ENCODE assay signal across 20 cellular contexts in the genomic region with DNA sequence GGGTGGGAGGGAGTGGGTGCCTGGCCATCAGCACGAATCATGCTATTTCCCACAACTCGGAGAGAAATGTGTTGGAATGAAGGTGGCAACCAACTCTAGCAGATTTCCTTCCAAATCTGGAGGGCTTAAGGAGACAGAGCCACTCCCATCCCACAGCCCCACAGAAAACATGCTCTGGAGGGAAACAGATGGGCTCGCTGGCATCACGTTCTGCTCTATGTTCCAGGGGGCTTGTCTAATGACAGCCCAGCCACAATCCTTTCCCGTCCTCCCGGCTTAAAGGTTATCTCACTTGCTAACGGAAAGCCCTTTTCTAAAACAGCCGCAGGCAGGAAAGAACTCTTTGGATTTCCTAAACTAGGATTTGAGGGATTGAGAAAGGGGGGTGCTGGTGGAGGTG.
DNase-seq lines count a peak whose midpoint lies in the region; ATAC-seq and TF ChIP-seq lines count a peak whose summit lies in the region.
"Had no signal": no experiment of that assay in that cellular context is flagged by ENCODE, and none has a peak within 500 bp of the region (broad histone marks: within the 10 kb centered on the region; RNA-seq: fewer than 3 reads in every experiment).

No MANE protein-coding gene starts in this region.

- no peaks in the 10 kb centered on the region for H3K27me3 ChIP-seq in lower lobe of right lung (ENCODE audit: low read depth)
- H3K27me3 ChIP-seq: BLaER1 treated with 17β-estradiol and CSF1 and Interleukin-3, amounts not matched to agents 10 nM and 100 nM had no signal

- H3K4me1 ChIP-seq in lower lobe of right lung: no peaks in the 10 kb centered on the region
- H3K4me1 ChIP-seq: BLaER1 treated with 17β-estradiol and CSF1 and Interleukin-3, amounts not matched to agents 10 nM and 100 nM had no signal

- peaks cover 14% of the 10 kb centered on the region for H3K9me3 ChIP-seq in lower lobe of right lung

- H3K4me1 Mint-ChIP-seq in activated CD8-positive, alpha-beta T cell treated with anti-CD3 and anti-CD28 coated beads, Interleukin-2, amount 10 ng/mL, durations not matched to agents 7 days and 5 days (ENCODE audit: low read depth): no peaks in the 10 kb centered on the region
- H3K4me1 Mint-ChIP-seq in activated CD8-positive, alpha-beta T cell treated with anti-CD3 and anti-CD28 coated beads for 36 hours (ENCODE audit: low read depth): no peaks in the 10 kb centered on the region
- H3K4me1 Mint-ChIP-seq in activated T-cell treated with anti-CD3 and anti-CD28 coated beads, Interleukin-2, amount 50 U/mL, for 72 hours (ENCODE audit: low read depth): no peaks in the 10 kb centered on the region
- H3K4me1 Mint-ChIP-seq: B cell had no signal

- H3K9me3 Mint-ChIP-seq in activated CD8-positive, alpha-beta T cell treated with anti-CD3 and anti-CD28 coated beads, Interleukin-2, amount 10 ng/mL, durations not matched to agents 7 days and 5 days (ENCODE audit: insufficient read depth): peaks cover 24% of the 10 kb centered on the region
- peaks cover 25% of the 10 kb centered on the region for H3K9me3 Mint-ChIP-seq in activated CD8-positive, alpha-beta T cell treated with anti-CD3 and anti-CD28 coated beads for 36 hours
- peaks cover 11 to 14% of the 10 kb centered on the region in 2 donors for H3K9me3 Mint-ChIP-seq in activated T-cell treated with anti-CD3 and anti-CD28 coated beads, Interleukin-2, amount 50 U/mL, for 72 hours

- DNase-seq in activated CD8-positive, alpha-beta T cell treated with anti-CD3 and anti-CD28 coated beads, Interleukin-2, amount 10 ng/mL, durations not matched to agents 7 days and 5 days: peak; percentile 8
- no peak for DNase-seq in activated CD8-positive, alpha-beta T cell treated with anti-CD3 and anti-CD28 coated beads for 36 hours
- DNase-seq in NCI-H82 (lab: John Stamatoyannopoulos, UW) (peak; percentile 80), iPS-NIHi7 (ENCODE audit: extremely low spot score) (peak; percentile 4), lower lobe of right lung (no peak)
- no peak for DNase-seq in activated T-cell treated with anti-CD3 and anti-CD28 coated beads, Interleukin-2, amount 50 U/mL, for 72 hours
- DNase-seq: 8988T; CD8-positive, alpha-beta memory T cell; COR-L47; DMS 273 treated with DMSO at 0.1 percent for 48 hours; DMS53; DND-41; EL; GM23248; HCEC 1CT had no signal

- no peaks in the 10 kb centered on the region for H3K36me3 Mint-ChIP-seq in activated CD8-positive, alpha-beta T cell treated with anti-CD3 and anti-CD28 coated beads, Interleukin-2, amount 10 ng/mL, durations not matched to agents 7 days and 5 days (ENCODE audit: low read depth)
- H3K36me3 Mint-ChIP-seq in activated CD8-positive, alpha-beta T cell treated with anti-CD3 and anti-CD28 coated beads for 36 hours (ENCODE audit: low read depth): peaks cover 4% of the 10 kb centered on the region
- H3K36me3 Mint-ChIP-seq in activated T-cell treated with anti-CD3 and anti-CD28 coated beads, Interleukin-2, amount 50 U/mL, for 72 hours (ENCODE audit: insufficient read depth in 2 of 2): peaks cover 14 to 19% of the 10 kb centered on the region in 2 donors

- no peaks in the 10 kb centered on the region for H3K36me3 ChIP-seq in lower lobe of right lung
- H3K36me3 ChIP-seq: BLaER1 treated with 17β-estradiol and CSF1 and Interleukin-3, amounts not matched to agents 10 nM and 100 nM had no signal

- POLR2A ChIA-PET in activated CD8-positive, alpha-beta T cell treated with anti-CD3 and anti-CD28 coated beads, Interleukin-2, amount 10 ng/mL, durations not matched to agents 7 days and 5 days (lab: Charles Lee): no interaction called here
- POLR2A ChIA-PET in activated CD8-positive, alpha-beta T cell treated with anti-CD3 and anti-CD28 coated beads for 36 hours (lab: Charles Lee): no interaction called here

- no peak for TF ChIP-seq CTCF in activated CD8-positive, alpha-beta T cell treated with anti-CD3 and anti-CD28 coated beads for 36 hours (IDR thresholded peaks at IDR 0.05)
- no peak for TF ChIP-seq CTCF in lower lobe of right lung (IDR thresholded peaks at IDR 0.05)

- H3K4me3 Mint-ChIP-seq in activated CD8-positive, alpha-beta T cell treated with anti-CD3 and anti-CD28 coated beads, Interleukin-2, amount 10 ng/mL, durations not matched to agents 7 days and 5 days: no peak overlapping the region
- H3K4me3 Mint-ChIP-seq in activated CD8-positive, alpha-beta T cell treated with anti-CD3 and anti-CD28 coated beads for 36 hours: no peak overlapping the region
- no peak overlapping the region for H3K4me3 Mint-ChIP-seq in activated T-cell treated with anti-CD3 and anti-CD28 coated beads, Interleukin-2, amount 50 U/mL, for 72 hours
- H3K4me3 Mint-ChIP-seq: B cell; CD8-positive, alpha-beta memory T cell had no signal

- no peak overlapping the region for H3K27ac Mint-ChIP-seq in activated CD8-positive, alpha-beta T cell treated with anti-CD3 and anti-CD28 coated beads, Interleukin-2, amount 10 ng/mL, durations not matched to agents 7 days and 5 days
- no peak overlapping the region for H3K27ac Mint-ChIP-seq in activated CD8-positive, alpha-beta T cell treated with anti-CD3 and anti-CD28 coated beads for 36 hours
- H3K27ac Mint-ChIP-seq in activated T-cell treated with anti-CD3 and anti-CD28 coated beads, Interleukin-2, amount 50 U/mL, for 72 hours: no peak overlapping the region
- H3K27ac Mint-ChIP-seq: B cell had no signal

- CTCF ChIA-PET in activated CD8-positive, alpha-beta T cell treated with anti-CD3 and anti-CD28 coated beads, Interleukin-2, amount 10 ng/mL, durations not matched to agents 7 days and 5 days (lab: Charles Lee): no interaction called here
- CTCF ChIA-PET in activated CD8-positive, alpha-beta T cell treated with anti-CD3 and anti-CD28 coated beads for 36 hours (lab: Charles Lee): no interaction called here

- no peak overlapping the region for H3K4me3 ChIP-seq in lower lobe of right lung
- H3K4me3 ChIP-seq: BLaER1 treated with 17β-estradiol and CSF1 and Interleukin-3, amounts not matched to agents 10 nM and 100 nM; GM12878; GM23248 had no signal

- ATAC-seq in activated CD8-positive, alpha-beta T cell treated with anti-CD3 and anti-CD28 coated beads, Interleukin-2, amount 10 ng/mL, durations not matched to agents 7 days and 5 days: no peak
- no peak for ATAC-seq in activated CD8-positive, alpha-beta T cell treated with anti-CD3 and anti-CD28 coated beads for 36 hours
- no peak for ATAC-seq in activated T-cell treated with anti-CD3 and anti-CD28 coated beads, Interleukin-2, amount 50 U/mL, for 72 hours (replicated peaks in 1 of 2)
- ATAC-seq in GM19452 (IDR thresholded peaks at IDR 0.05; ENCODE audit: unreplicated experiment): no peak
- ATAC-seq in lower lobe of right lung: no peak
- ATAC-seq: GM12878 had no signal

- no peak overlapping the region for H3K27ac ChIP-seq in lower lobe of right lung
- H3K27ac ChIP-seq: BLaER1 treated with 17β-estradiol and CSF1 and Interleukin-3, amounts not matched to agents 10 nM and 100 nM; GM23248; HL-60 had no signal

- no peaks in the 10 kb centered on the region for H3K27me3 Mint-ChIP-seq in activated CD8-positive, alpha-beta T cell treated with anti-CD3 and anti-CD28 coated beads, Interleukin-2, amount 10 ng/mL, durations not matched to agents 7 days and 5 days (ENCODE audit: low read depth)
- no peaks in the 10 kb centered on the region for H3K27me3 Mint-ChIP-seq in activated CD8-positive, alpha-beta T cell treated with anti-CD3 and anti-CD28 coated beads for 36 hours
- H3K27me3 Mint-ChIP-seq in activated T-cell treated with anti-CD3 and anti-CD28 coated beads, Interleukin-2, amount 50 U/mL, for 72 hours (ENCODE audit: low read depth): no peaks in the 10 kb centered on the region

- intact Hi-C loops in activated CD8-positive, alpha-beta T cell treated with anti-CD3 and anti-CD28 coated beads for 36 hours (cut with micrococcal nuclease): no loop called here
- intact Hi-C loops in lower lobe of right lung (cut with DNase I): no loop called here

Comparison
In these comparisons a context has a peak if more than half of its experiments do, and no peak if none do; other contexts are left out.
1. DNase-seq: peak in activated CD8-positive, alpha-beta T cell treated with anti-CD3 and anti-CD28 coated beads, Interleukin-2, amount 10 ng/mL, durations not matched to agents 7 days and 5 days (single experiment), NCI-H82 (single experiment) and iPS-NIHi7 (single experiment); none in activated CD8-positive, alpha-beta T cell treated with anti-CD3 and anti-CD28 coated beads for 36 hours (single experiment), activated T-cell treated with anti-CD3 and anti-CD28 coated beads, Interleukin-2, amount 50 U/mL, for 72 hours (0 of 2) and lower lobe of right lung (single experiment).